1 cellular context compared by ENCODE assay signal in genomic region chr4:142557220-142557801, GRCh38.
TF ChIP-seq lines count a peak whose summit lies in the region.

No MANE protein-coding gene starts in this region.

TF ChIP-seq in IMR-90, 13 proteins besides CTCF, POLR2A, EP300 and RAD21 (continued from another document):
- TF ChIP-seq ELK1 (IDR thresholded peaks at IDR 0.05; ENCODE audit: borderline replicate concordance, low read depth, low read length) (no peak), CEBPB (IDR thresholded peaks at IDR 0.05; ENCODE audit: low read depth, low read length) (no peak), MXI1 (IDR thresholded peaks at IDR 0.05; ENCODE audit: borderline replicate concordance, low read depth, low read length) (no peak), RCOR1 (IDR thresholded peaks at IDR 0.05; ENCODE audit: insufficient replicate concordance, low read length) (no peak), RFX5 (IDR thresholded peaks at IDR 0.05; ENCODE audit: low read depth, low read length) (no peak), NFE2L2 (IDR thresholded peaks at IDR 0.05; ENCODE audit: low read depth, low read length) (no peak), USF2 (IDR thresholded peaks at IDR 0.05; ENCODE audit: low read depth, low read length) (no peak), MAZ (IDR thresholded peaks at IDR 0.05; ENCODE audit: borderline replicate concordance, low read depth, low read length) (no peak)
